17 cellular contexts compared by ENCODE assay signal in the genomic region with DNA sequence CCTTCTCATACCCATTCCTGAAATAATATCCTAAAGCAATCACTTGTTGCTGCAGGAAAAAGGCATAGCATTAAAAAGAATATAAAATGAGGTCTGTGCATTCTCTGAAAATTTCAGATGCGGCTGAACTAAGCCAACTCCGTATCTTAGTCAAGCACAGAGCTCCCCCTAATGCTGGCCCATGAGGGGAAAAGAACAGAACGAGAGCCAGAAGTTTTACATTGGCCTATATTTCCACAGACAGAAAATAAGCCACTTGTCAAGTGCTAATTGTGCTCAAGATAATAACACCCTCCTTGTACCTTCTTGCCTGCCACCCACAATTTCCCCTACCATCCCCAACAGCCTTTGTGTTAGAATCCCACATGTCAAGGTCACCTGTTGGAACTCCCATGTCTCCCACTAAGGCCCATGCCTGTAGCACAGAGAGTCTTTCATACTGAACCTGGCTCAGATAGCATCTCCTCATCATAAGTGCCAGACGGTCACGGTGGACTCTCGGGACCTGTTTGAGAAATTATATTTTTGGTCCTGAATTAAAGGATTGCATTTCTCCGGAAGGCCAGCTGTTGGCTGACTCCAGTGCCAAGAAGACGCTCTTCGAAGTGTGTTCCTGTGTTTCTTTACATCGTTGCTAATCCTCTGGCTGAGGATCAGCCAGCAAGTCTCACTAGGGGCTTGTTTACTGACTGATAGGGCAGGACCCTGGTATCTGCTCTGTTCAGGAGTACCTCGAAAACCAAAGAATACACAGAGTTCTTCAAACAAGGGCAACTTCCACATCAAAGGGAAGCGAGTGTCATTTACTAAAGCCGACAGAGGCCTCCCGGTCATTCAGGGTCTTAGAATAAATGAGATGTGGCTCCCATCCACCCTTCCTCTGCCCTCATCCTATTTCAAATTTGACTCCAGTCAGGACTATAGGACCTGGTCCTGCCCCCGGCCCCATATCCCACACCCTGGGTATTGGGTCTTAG.
DNase-seq lines count a peak whose midpoint lies in the region; ATAC-seq and TF ChIP-seq lines count a peak whose summit lies in the region.
"Had no signal": no experiment of that assay in that cellular context is flagged by ENCODE, and none has a peak within 500 bp of the region (broad histone marks: within the 10 kb centered on the region; RNA-seq: fewer than 3 reads in every experiment).

No MANE protein-coding gene starts in this region.

- H3K9me3 Mint-ChIP-seq in WTC11 (no peaks in the 10 kb centered on the region), neural progenitor cell (peaks cover 2% of the 10 kb centered on the region)
- H3K9me3 Mint-ChIP-seq: activated naive CD4-positive, alpha-beta T cell treated with anti-CD3 and anti-CD28 coated beads, Interleukin-2, amount 50 U/mL, for 24 hours; CD4-positive, alpha-beta T cell; HFFc6; IgD-negative memory B cell had no signal

- H3K9me3 ChIP-seq in neural progenitor cell (ENCODE audit: low read depth): no peaks in the 10 kb centered on the region
- H3K9me3 ChIP-seq in smooth muscle cell (replicated peaks; ENCODE audit: low read depth): no peaks in the 10 kb centered on the region
- H3K9me3 ChIP-seq: transverse colon had no signal

- H3K4me3 ChIP-seq in NB4 (ENCODE audit: low read depth, low read length) (no peak overlapping the region), neural progenitor cell (no peak overlapping the region), smooth muscle cell (no peak overlapping the region)
- H3K4me3 ChIP-seq: transverse colon had no signal

- H3K27ac Mint-ChIP-seq in WTC11: no peak overlapping the region
- no peak overlapping the region for H3K27ac Mint-ChIP-seq in neural progenitor cell
- H3K27ac Mint-ChIP-seq: activated naive CD4-positive, alpha-beta T cell treated with anti-CD3 and anti-CD28 coated beads, Interleukin-2, amount 50 U/mL, for 24 hours; CD4-positive, alpha-beta T cell; HFFc6 had no signal

- H3K4me1 ChIP-seq in neural progenitor cell (no peaks in the 10 kb centered on the region), smooth muscle cell (ENCODE audit: low read depth) (no peaks in the 10 kb centered on the region)
- H3K4me1 ChIP-seq: transverse colon had no signal

- H3K4me2 ChIP-seq in neural progenitor cell (no peak overlapping the region), smooth muscle cell (no peak overlapping the region)

- no peaks in the 10 kb centered on the region for H3K27me3 ChIP-seq in neural progenitor cell
- H3K27me3 ChIP-seq in smooth muscle cell (ENCODE audit: low read depth): no peaks in the 10 kb centered on the region
- H3K27me3 ChIP-seq: transverse colon had no signal

- H3K27ac ChIP-seq in neural progenitor cell (no peak overlapping the region), smooth muscle cell (ENCODE audit: low read depth) (no peak overlapping the region)
- H3K27ac ChIP-seq: transverse colon had no signal

- POLR2A ChIA-PET in WTC11 (lab: Charles Lee): no interaction called here

- no peak overlapping the region for H3K9ac ChIP-seq in neural progenitor cell
- no peak overlapping the region for H3K9ac ChIP-seq in smooth muscle cell (ENCODE audit: low read depth)

- TF ChIP-seq CTCF in NB4 (IDR thresholded peaks at IDR 0.05; ENCODE audit: low read depth, low read length) (peak; percentile 14), WTC11 (IDR thresholded peaks at IDR 0.05) (no peak), neural progenitor cell (IDR thresholded peaks at IDR 0.05) (peak; percentile 45), smooth muscle cell (IDR thresholded peaks at IDR 0.05; ENCODE audit: borderline replicate concordance, insufficient read depth, poor library complexity, severe bottlenecking) (no peak)

- ATAC-seq in WTC11 (peak; percentile 80), GM21423 (IDR thresholded peaks at IDR 0.05; ENCODE audit: unreplicated experiment) (no peak)

- no peak for TF ChIP-seq POLR2A in NB4 (IDR thresholded peaks at IDR 0.05; ENCODE audit: extremely low read depth, insufficient read length)

- no peaks in the 10 kb centered on the region for H3F3A ChIP-seq in neural progenitor cell (ENCODE audit: low read depth)
- no peaks in the 10 kb centered on the region for H3F3A ChIP-seq in smooth muscle cell (ENCODE audit: low read depth)

- peak overlapping the region; percentile 38 for H2AFZ ChIP-seq in neural progenitor cell (replicated peaks)
- H2AFZ ChIP-seq in smooth muscle cell (ENCODE audit: low read depth): no peak overlapping the region

- H4K20me1 ChIP-seq in neural progenitor cell (ENCODE audit: low read depth) (no peaks in the 10 kb centered on the region), smooth muscle cell (ENCODE audit: low read depth) (no peaks in the 10 kb centered on the region)

- H3K27me3 Mint-ChIP-seq in WTC11 (ENCODE audit: low read depth) (no peaks in the 10 kb centered on the region; the same call in 1 of the 2 replicates), neural progenitor cell (ENCODE audit: insufficient read depth, low read depth) (no peaks in the 10 kb centered on the region)

- no peak overlapping the region for H3K4me3 Mint-ChIP-seq in WTC11
- H3K4me3 Mint-ChIP-seq in neural progenitor cell: no peak overlapping the region
- H3K4me3 Mint-ChIP-seq: activated naive CD4-positive, alpha-beta T cell treated with anti-CD3 and anti-CD28 coated beads, Interleukin-2, amount 50 U/mL, for 24 hours; CD4-positive, alpha-beta T cell; HFFc6; IgD-negative memory B cell had no signal

- H3K36me3 ChIP-seq in neural progenitor cell: no peaks in the 10 kb centered on the region
- no peaks in the 10 kb centered on the region for H3K36me3 ChIP-seq in smooth muscle cell (ENCODE audit: low read depth)
- H3K36me3 ChIP-seq: transverse colon had no signal

- CTCF ChIA-PET in WTC11 (lab: Charles Lee): interaction anchor here (1.2 to 1.4 kb wide), 2 partner anchors 12 to 111 kb away, joined by 4 to 8 read pairs; no protein-coding TSS in a partner anchor

- peak; percentile 16 for DNase-seq in NCI-H2227 (lab: John Stamatoyannopoulos, UW; ENCODE audit: unreplicated experiment)
- no peak for DNase-seq in NCI-H2227 treated with DMSO at 0.1 percent for 48 hours (lab: John Stamatoyannopoulos, UW)
- peak; percentile 6 for DNase-seq in NB4 (ENCODE audit: low read depth)
- DNase-seq in WTC11 (ENCODE audit: low spot score): no peak
- DNase-seq in neural progenitor cell (ENCODE audit: low spot score): peak; percentile 36
- DNase-seq in smooth muscle cell (lab: John Stamatoyannopoulos, UW; ENCODE audit: unreplicated experiment): no peak
- DNase-seq in NCI-H345 (lab: John Stamatoyannopoulos, UW): no peak
- DNase-seq: activated CD4-positive, alpha-beta T cell treated with anti-CD3 and anti-CD28 coated beads for 48 hours; CD4-positive, alpha-beta T cell; effector CD4-positive, alpha-beta T cell; HFFc6; hippocampal formation; NCI-H510A treated with DMSO at 0.1 percent for 48 hours; transverse colon had no signal

- H3K36me3 Mint-ChIP-seq in WTC11: no peaks in the 10 kb centered on the region
- H3K36me3 Mint-ChIP-seq in neural progenitor cell: no peaks in the 10 kb centered on the region
- H3K36me3 Mint-ChIP-seq: activated naive CD4-positive, alpha-beta T cell treated with anti-CD3 and anti-CD28 coated beads, Interleukin-2, amount 50 U/mL, for 24 hours; IgD-negative memory B cell had no signal

- WGBS in smooth muscle cell (ENCODE audit: low lambda C conversion rate): 81% methylated on average over 15 of the region's 15 CpGs

- H3K79me2 ChIP-seq in neural progenitor cell (ENCODE audit: low read depth): no peaks in the 10 kb centered on the region
- H3K79me2 ChIP-seq in smooth muscle cell (ENCODE audit: low read depth): no peaks in the 10 kb centered on the region

- H3K4me1 Mint-ChIP-seq in WTC11: peaks cover 19% of the 10 kb centered on the region
- peaks cover 42% of the 10 kb centered on the region for H3K4me1 Mint-ChIP-seq in neural progenitor cell
- H3K4me1 Mint-ChIP-seq: activated naive CD4-positive, alpha-beta T cell treated with anti-CD3 and anti-CD28 coated beads, Interleukin-2, amount 50 U/mL, for 24 hours; IgD-negative memory B cell had no signal

TF ChIP-seq in WTC11, 78 proteins besides CTCF, POLR2A, EP300 and RAD21:
- TF ChIP-seq ATF2 (CRISPR knock-in tag; IDR thresholded peaks at IDR 0.05; ENCODE audit: borderline replicate concordance, low read depth) (no peak), FOXJ3 (CRISPR knock-in tag; IDR thresholded peaks at IDR 0.05; ENCODE audit: borderline replicate concordance) (no peak), PRRX2 (CRISPR knock-in tag; IDR thresholded peaks at IDR 0.05) (no peak), GABPB1 (CRISPR knock-in tag; IDR thresholded peaks at IDR 0.05) (no peak)

Comparison
In these comparisons a context has a peak if more than half of its experiments do, and no peak if none do; other contexts are left out.
1. DNase-seq: peak in NCI-H2227 (single experiment), NB4 (single experiment) and neural progenitor cell (single experiment); none in NCI-H2227 treated with DMSO at 0.1 percent for 48 hours (single experiment), WTC11 (single experiment), smooth muscle cell (single experiment) and NCI-H345 (single experiment).
2. CTCF ChIP-seq: peak in NB4 (single experiment) and neural progenitor cell (single experiment); none in WTC11 (single experiment) and smooth muscle cell (single experiment).